25 cellular contexts compared by ENCODE assay signal in the genomic region with DNA sequence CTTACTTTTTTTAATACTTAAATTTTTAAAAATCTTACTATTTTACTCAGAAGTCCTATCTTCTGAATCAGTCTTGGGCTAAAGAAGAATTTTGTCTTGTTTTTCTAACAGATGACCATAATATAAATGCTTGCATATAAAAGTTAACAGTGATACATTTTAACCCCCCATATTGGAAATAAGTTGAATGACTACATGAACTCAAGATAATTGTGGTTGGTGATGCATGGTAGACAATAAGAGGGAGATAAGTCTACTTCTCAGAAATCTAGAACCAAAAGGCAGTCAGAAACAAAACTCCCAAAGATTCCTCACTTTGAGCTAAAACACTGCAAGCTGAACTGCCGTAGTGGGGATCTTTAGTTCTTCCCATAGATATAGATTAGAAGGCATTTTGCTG.
"Had no signal": no experiment of that assay in that cellular context is flagged by ENCODE, and none has a peak within 500 bp of the region (broad histone marks: within the 10 kb centered on the region; RNA-seq: fewer than 3 reads in every experiment).

No MANE protein-coding gene starts in this region.

- H3K4me1 ChIP-seq: colonic mucosa, esophagus squamous epithelium, gastrocnemius medialis, left lung, lower lobe of right lung had no signal

- H3K27me3 ChIP-seq: colonic mucosa, esophagus squamous epithelium, gastrocnemius medialis, hepatocyte, left lung had no signal

- H2AFZ ChIP-seq: hepatocyte had no signal

- H3K4me2 ChIP-seq: hepatocyte had no signal

- H3K27ac ChIP-seq: colonic mucosa, epithelial cell of prostate, esophagus squamous epithelium, gastrocnemius medialis, hepatocyte, left lung, lower lobe of right lung had no signal

- ATAC-seq: effector memory CD8-positive, alpha-beta T cell; esophagus mucosa; gastrocnemius medialis; left cardiac atrium; left ventricle myocardium superior; lower lobe of right lung; naive thymus-derived CD4-positive, alpha-beta T cell had no signal

- H3K79me2 ChIP-seq: hepatocyte had no signal

- H3K9me3 ChIP-seq: colonic mucosa, esophagus squamous epithelium, gastrocnemius medialis, left lung, lower lobe of right lung had no signal

- FAIRE-seq: endometrium, islet of Langerhans had no signal

- H3K4me3 ChIP-seq: colonic mucosa, esophagus squamous epithelium, gastrocnemius medialis, hepatocyte, left lung, lower lobe of right lung had no signal

- H3K36me3 ChIP-seq: colonic mucosa, esophagus squamous epithelium, gastrocnemius medialis, left lung, lower lobe of right lung had no signal

- DNase-seq: colonic mucosa; cortex of kidney; effector CD8-positive, alpha-beta T cell; effector memory CD8-positive, alpha-beta T cell; endodermal cell; erythroblast; esophagus squamous epithelium; foreskin melanocyte; gastrocnemius medialis; glutamatergic neuron; head of caudate nucleus; hypothalamus; immature natural killer cell; left cardiac atrium; left lung; left ventricle myocardium superior; lower lobe of right lung; mesendoderm; midbrain; naive thymus-derived CD4-positive, alpha-beta T cell had no signal
